In the genomic region with DNA sequence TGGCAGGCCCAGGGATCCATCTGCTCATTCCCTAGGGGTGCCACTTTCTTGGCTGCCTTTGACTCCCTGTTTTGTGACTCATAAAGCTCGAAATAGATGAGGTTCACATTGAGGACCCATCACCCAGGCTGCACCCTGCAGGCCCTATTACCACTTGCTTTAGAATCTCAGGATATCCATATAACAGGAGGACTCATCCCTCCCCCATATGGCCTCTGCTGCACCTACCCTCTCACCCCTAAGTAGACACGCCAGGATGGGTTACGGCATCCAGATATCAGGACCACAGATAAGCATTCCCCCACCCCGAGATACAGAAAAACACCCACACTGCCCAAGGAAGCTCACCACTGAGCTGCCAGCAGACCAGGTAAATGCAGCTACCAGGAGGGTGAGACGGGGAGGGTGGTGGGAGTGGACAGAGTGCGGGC, we compare ENCODE assay signal across 1 cellular context.
TF ChIP-seq lines count a peak whose summit lies in the region.

No MANE protein-coding gene starts in this region.

TF ChIP-seq in IMR-90, 13 proteins besides CTCF, POLR2A, EP300 and RAD21 (continued from another document):
- TF ChIP-seq MAZ (IDR thresholded peaks at IDR 0.05; ENCODE audit: borderline replicate concordance, low read depth, low read length) (no peak), NFE2L2 (IDR thresholded peaks at IDR 0.05; ENCODE audit: low read depth, low read length) (no peak), SMC3 (IDR thresholded peaks at IDR 0.05; ENCODE audit: low read depth, low read length) (no peak), MXI1 (IDR thresholded peaks at IDR 0.05; ENCODE audit: borderline replicate concordance, low read depth, low read length) (no peak), FOS (IDR thresholded peaks at IDR 0.05; ENCODE audit: low read depth, low read length) (no peak), CHD1 (IDR thresholded peaks at IDR 0.05; ENCODE audit: low read depth, low read length) (no peak), BHLHE40 (IDR thresholded peaks at IDR 0.05; ENCODE audit: low read depth, low read length) (no peak), MAFK (IDR thresholded peaks at IDR 0.05; ENCODE audit: low read depth, low read length) (no peak), CEBPB (IDR thresholded peaks at IDR 0.05; ENCODE audit: low read depth, low read length) (no peak)
- TF ChIP-seq, protein P1, sequence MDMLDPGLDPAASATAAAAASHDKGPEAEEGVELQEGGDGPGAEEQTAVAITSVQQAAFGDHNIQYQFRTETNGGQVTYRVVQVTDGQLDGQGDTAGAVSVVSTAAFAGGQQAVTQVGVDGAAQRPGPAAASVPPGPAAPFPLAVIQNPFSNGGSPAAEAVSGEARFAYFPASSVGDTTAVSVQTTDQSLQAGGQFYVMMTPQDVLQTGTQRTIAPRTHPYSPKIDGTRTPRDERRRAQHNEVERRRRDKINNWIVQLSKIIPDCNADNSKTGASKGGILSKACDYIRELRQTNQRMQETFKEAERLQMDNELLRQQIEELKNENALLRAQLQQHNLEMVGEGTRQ (IDR thresholded peaks at IDR 0.05; ENCODE audit: low read depth, low read length), result no peak
